In genomic region chr6:43453831-43454230, GRCh38 we compare ENCODE assay signal across 2 cellular contexts.
TF ChIP-seq lines count a peak whose summit lies in the region.

No MANE protein-coding gene starts in this region.

TF ChIP-seq in liver, 16 proteins besides CTCF, POLR2A, EP300 and RAD21:
- TF ChIP-seq TAF1 (conservative IDR thresholded peaks at IDR 0.05) = no peak
- no peak for TF ChIP-seq JUND (IDR thresholded peaks at IDR 0.05)
- no peak for TF ChIP-seq GABPA (IDR thresholded peaks at IDR 0.05 in 1 of 2, conservative IDR thresholded peaks at IDR 0.05 in 1 of 2)
- TF ChIP-seq RXRA (IDR thresholded peaks at IDR 0.05) = no peak
- peak; percentile 4 for TF ChIP-seq HNF4G (IDR thresholded peaks at IDR 0.05)
- TF ChIP-seq FOXA1 (IDR thresholded peaks at IDR 0.05) = no peak

TF ChIP-seq in HepG2, 621 proteins besides CTCF, POLR2A, EP300 and RAD21:
- TF ChIP-seq ZNF446 (CRISPR knock-in tag; IDR thresholded peaks at IDR 0.05) (no peak), KLF15 (CRISPR knock-in tag; IDR thresholded peaks at IDR 0.05; ENCODE audit: borderline replicate concordance) (no peak), ZNF839 (CRISPR knock-in tag; IDR thresholded peaks at IDR 0.05; ENCODE audit: borderline replicate concordance) (no peak), ZNF142 (CRISPR knock-in tag; IDR thresholded peaks at IDR 0.05) (no peak), DNMT1 (CRISPR knock-in tag; IDR thresholded peaks at IDR 0.05) (no peak), ZBTB39 (CRISPR knock-in tag; IDR thresholded peaks at IDR 0.05) (no peak), THAP8 (CRISPR knock-in tag; IDR thresholded peaks at IDR 0.05; ENCODE audit: borderline replicate concordance) (no peak), RNF2 (conservative IDR thresholded peaks at IDR 0.05; ENCODE audit: low read depth) (no peak), ZKSCAN5 (CRISPR knock-in tag; IDR thresholded peaks at IDR 0.05) (no peak), TERF1 (CRISPR knock-in tag; IDR thresholded peaks at IDR 0.05) (no peak), MIER3 (CRISPR knock-in tag; IDR thresholded peaks at IDR 0.05; ENCODE audit: borderline replicate concordance) (no peak), ZNF552 (CRISPR knock-in tag; IDR thresholded peaks at IDR 0.05; ENCODE audit: borderline replicate concordance) (no peak), ZFP37 (CRISPR knock-in tag; IDR thresholded peaks at IDR 0.05; ENCODE audit: borderline replicate concordance) (no peak), KLF16 (CRISPR knock-in tag; IDR thresholded peaks at IDR 0.05) (no peak), ZSCAN9 (CRISPR knock-in tag; IDR thresholded peaks at IDR 0.05; ENCODE audit: borderline replicate concordance) (no peak), SALL1 (CRISPR knock-in tag; IDR thresholded peaks at IDR 0.05) (no peak)
TF ChIP-seq in HepG2: peak in this region for 0.
